10 cellular contexts compared by ENCODE assay signal in the genomic region with DNA sequence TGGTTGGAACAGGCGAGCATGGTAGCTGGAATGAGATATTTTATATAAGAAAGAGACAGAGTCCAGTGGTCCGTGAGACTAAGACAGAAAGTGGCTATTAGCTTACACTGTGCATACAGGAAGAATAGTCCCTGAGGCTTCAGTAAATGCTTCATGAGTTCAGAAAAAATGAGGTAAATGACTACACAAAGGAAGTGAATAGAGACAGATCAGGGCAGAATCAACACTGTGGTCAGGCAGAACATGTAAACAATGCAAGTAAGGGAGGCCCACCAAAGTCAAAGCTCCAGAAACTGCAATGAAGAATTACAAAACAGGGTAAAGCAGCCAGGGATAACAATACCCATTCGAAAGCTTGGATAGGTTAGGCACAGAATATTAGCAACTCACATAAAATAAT. TPM values are rescaled to one million over a fixed set of nuclear protein-coding genes. Genes with fewer than 3 reads are reported as not detected.
A peak's percentile ranks its signal among the peaks of the same experiment; 100 is the strongest.
DNase-seq lines count a peak whose midpoint lies in the region; ATAC-seq, FAIRE-seq and TF ChIP-seq lines count a peak whose summit lies in the region.
"Had no signal": no experiment of that assay in that cellular context is flagged by ENCODE, and none has a peak within 500 bp of the region (broad histone marks: within the 10 kb centered on the region; RNA-seq: fewer than 3 reads in every experiment).

No MANE protein-coding gene starts in this region.

- ATAC-seq in GM18858 (IDR thresholded peaks at IDR 0.05; ENCODE audit: unreplicated experiment) (peak; percentile 99), GM21825 (IDR thresholded peaks at IDR 0.05; ENCODE audit: unreplicated experiment) (peak; percentile 87)

- H3K4me3 Mint-ChIP-seq in nephron progenitor cell (no peak overlapping the region), glutamatergic neuron (ENCODE audit: unreplicated experiment) (no peak overlapping the region)
- H3K4me3 Mint-ChIP-seq: T-helper 1 cell treated with Interleukin-12 subunit alpha and Interleukin-12 subunit beta and Interleukin-4 antibody, amounts not matched to agents 30 μg/mL and 1 μg/mL, for 36 hours had no signal

- H3K4me3 ChIP-seq in dorsolateral prefrontal cortex = no peak overlapping the region

- TF ChIP-seq CTCF in nephron progenitor cell (IDR thresholded peaks at IDR 0.05) = no peak
- no peak for TF ChIP-seq CTCF in dorsolateral prefrontal cortex (IDR thresholded peaks at IDR 0.05 in 54 of 56, conservative IDR thresholded peaks at IDR 0.05 in 2 of 56; ENCODE audit: low read depth in 1 of 56, partially characterized antibody in 56 of 56)
- TF ChIP-seq CTCF in glutamatergic neuron (IDR thresholded peaks at IDR 0.05; ENCODE audit: partially characterized antibody, unreplicated experiment) = no peak

- H3K27ac ChIP-seq in dorsolateral prefrontal cortex = no peak overlapping the region

- H3K27me3 Mint-ChIP-seq in nephron progenitor cell (ENCODE audit: low read depth, poor library complexity) (peaks cover 2% of the 10 kb centered on the region), glutamatergic neuron (ENCODE audit: unreplicated experiment) (no peaks in the 10 kb centered on the region)

- FAIRE-seq in HTR-8/SVneo (lab: Jason Lieb, UNC) = peak; percentile 13

- H3K27ac Mint-ChIP-seq in nephron progenitor cell = peak overlapping the region; percentile 10
- no peak overlapping the region for H3K27ac Mint-ChIP-seq in glutamatergic neuron (ENCODE audit: unreplicated experiment)
- H3K27ac Mint-ChIP-seq: T-helper 1 cell treated with Interleukin-12 subunit alpha and Interleukin-12 subunit beta and Interleukin-4 antibody, amounts not matched to agents 30 μg/mL and 1 μg/mL, for 36 hours had no signal

- H3K4me1 Mint-ChIP-seq in nephron progenitor cell (peaks cover 16% of the 10 kb centered on the region), glutamatergic neuron (ENCODE audit: low read depth, unreplicated experiment) (no peaks in the 10 kb centered on the region)

- intact Hi-C loops in dorsolateral prefrontal cortex (cut with DNase I) = no loop called here

- no peak for DNase-seq in HTR-8/SVneo (ENCODE audit: insufficient read length, low spot score)
- no peak for DNase-seq in nephron progenitor cell
- DNase-seq in NCI-H2196 (lab: John Stamatoyannopoulos, UW; ENCODE audit: unreplicated experiment) = no peak
- no peak for DNase-seq in dorsolateral prefrontal cortex
- no peak for DNase-seq in mucosa of gallbladder (ENCODE audit: low spot score)
- no peak for DNase-seq in glutamatergic neuron
- DNase-seq: posterior cingulate gyrus had no signal

- no peaks in the 10 kb centered on the region for H3K9me3 Mint-ChIP-seq in nephron progenitor cell
- H3K9me3 Mint-ChIP-seq in glutamatergic neuron (ENCODE audit: unreplicated experiment) = peaks cover 1% of the 10 kb centered on the region
- H3K9me3 Mint-ChIP-seq: T-helper 1 cell treated with Interleukin-12 subunit alpha and Interleukin-12 subunit beta and Interleukin-4 antibody, amounts not matched to agents 30 μg/mL and 1 μg/mL, for 36 hours had no signal

- H3K27me3 ChIP-seq in dorsolateral prefrontal cortex = no peaks in the 10 kb centered on the region

- no peaks in the 10 kb centered on the region for H3K36me3 Mint-ChIP-seq in nephron progenitor cell (ENCODE audit: low read depth)
- no peaks in the 10 kb centered on the region for H3K36me3 Mint-ChIP-seq in glutamatergic neuron (ENCODE audit: unreplicated experiment)

RNA-seq across cellular contexts. Expression of a gene that starts 4.8 kb away (rescaled TPM):
- total RNA-seq in dorsolateral prefrontal cortex = 10 to 100 TPM in 119 of 120 experiments, 1 to 10 TPM in 1; 8.5 to 34.5 (median 20.4) TPM
- total RNA-seq in mucosa of gallbladder = 8.7 TPM
- total RNA-seq in glutamatergic neuron (ENCODE audit: unreplicated experiment) = 4.2 TPM
